ENCODE assay signal across 23 cellular contexts in genomic region chr6:34043371-34043770, GRCh38.
"Had no signal": no experiment of that assay in that cellular context is flagged by ENCODE, and none has a peak within 500 bp of the region (broad histone marks: within the 10 kb centered on the region; RNA-seq: fewer than 3 reads in every experiment).

No MANE protein-coding gene starts in this region.

- H3K9ac ChIP-seq: SK-N-SH had no signal

- H3K36me3 ChIP-seq: MG63 had no signal

- H3K4me2 ChIP-seq: SK-N-SH had no signal

- FAIRE-seq: HepG2, RCC 7860 had no signal

- ATAC-seq: HepG2 had no signal

- DNase-seq: IMR-90, Karpas-422, KG1, MG63, NCI-H1092, NCI-H1105 treated with DMSO at 0.1 percent for 48 hours, NCI-H1417 treated with DMSO at 0.1 percent for 48 hours, NCI-H146, NCI-H1694 treated with DMSO at 0.1 percent for 48 hours, NCI-H1930, NCI-H2081, NCI-H2171, NCI-H226, NCI-H446, NCI-H510A, NCI-H524 treated with DMSO at 0.1 percent for 48 hours, NCI-H69, NCI-H774, RPMI8226, SHP77, SK-N-SH had no signal

- H3K4me3 ChIP-seq: MG63 had no signal

- H3K27me3 ChIP-seq: MG63 had no signal

- H3K9me3 ChIP-seq: MG63, SK-N-SH had no signal
